In the genomic region with DNA sequence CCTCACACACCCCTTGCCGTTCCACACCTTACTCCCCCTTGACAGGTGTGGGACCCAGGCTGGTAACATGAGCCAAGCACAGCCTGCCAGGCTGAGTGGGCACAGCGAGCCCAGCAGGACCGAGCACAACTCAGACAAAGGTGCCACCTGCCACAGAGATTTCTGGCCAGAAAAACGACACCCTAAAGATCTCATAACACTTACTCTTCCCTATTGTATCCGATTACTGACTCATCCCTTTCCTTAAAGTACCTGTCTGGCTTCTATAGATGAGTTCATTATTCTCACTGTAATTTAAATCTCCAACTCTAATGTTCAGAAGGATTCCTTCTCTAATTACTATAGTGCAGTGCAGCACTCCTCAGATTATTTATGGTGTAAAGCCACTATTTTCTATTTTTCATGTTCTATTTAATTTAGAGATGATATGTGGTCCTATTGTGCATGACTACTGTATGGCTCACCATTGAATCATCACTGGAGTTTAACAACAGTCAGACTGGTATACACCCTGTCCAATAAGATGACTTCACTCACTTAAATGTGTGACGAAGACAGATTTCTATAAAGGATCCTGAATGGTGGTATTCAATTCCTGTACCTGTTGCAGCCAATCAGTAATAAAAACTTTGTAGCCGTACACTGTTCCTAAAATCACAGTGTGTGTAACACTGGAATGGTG, we compare ENCODE assay signal across 15 cellular contexts. TPM values are rescaled to one million over a fixed set of nuclear protein-coding genes. Genes with fewer than 3 reads are reported as not detected.
DNase-seq lines count a peak whose midpoint lies in the region; ATAC-seq and TF ChIP-seq lines count a peak whose summit lies in the region.
"Had no signal": no experiment of that assay in that cellular context is flagged by ENCODE, and none has a peak within 500 bp of the region (broad histone marks: within the 10 kb centered on the region; RNA-seq: fewer than 3 reads in every experiment).

No MANE protein-coding gene starts in this region.

- H3K36me3 Mint-ChIP-seq in progenitor cell of endocrine pancreas (ENCODE audit: insufficient read depth) = peaks cover 4% of the 10 kb centered on the region
- H3K36me3 Mint-ChIP-seq: activated naive CD4-positive, alpha-beta T cell treated with anti-CD3 and anti-CD28 coated beads, Interleukin-2, amount 50 U/mL, for 72 hours; stimulated activated memory B cell treated with anti-CD40 and anti-IgM and Interleukin-4, amounts not matched to agents 10 μg/mL and 1 μg/mL and 100 μg/mL, for 72 hours had no signal

- no peak overlapping the region for H3K9ac ChIP-seq in smooth muscle cell (ENCODE audit: low read depth)

- H3K27me3 Mint-ChIP-seq in progenitor cell of endocrine pancreas = no peaks in the 10 kb centered on the region

- no peak overlapping the region for H3K27ac Mint-ChIP-seq in progenitor cell of endocrine pancreas
- H3K27ac Mint-ChIP-seq: nephron progenitor cell; stimulated activated memory B cell treated with anti-CD40 and anti-IgM and Interleukin-4, amounts not matched to agents 10 μg/mL and 1 μg/mL and 100 μg/mL, for 72 hours had no signal

- no peak overlapping the region for H3K4me2 ChIP-seq in smooth muscle cell

- no peak overlapping the region for H3K4me3 Mint-ChIP-seq in progenitor cell of endocrine pancreas (ENCODE audit: low read depth)
- H3K4me3 Mint-ChIP-seq: nephron progenitor cell; stimulated activated memory B cell treated with anti-CD40 and anti-IgM and Interleukin-4, amounts not matched to agents 10 μg/mL and 1 μg/mL and 100 μg/mL, for 72 hours had no signal

- TF ChIP-seq CTCF in smooth muscle cell (IDR thresholded peaks at IDR 0.05; ENCODE audit: borderline replicate concordance, insufficient read depth, poor library complexity, severe bottlenecking) (no peak), progenitor cell of endocrine pancreas (IDR thresholded peaks at IDR 0.05; ENCODE audit: unreplicated experiment) (no peak)

- ATAC-seq in HG02885 (IDR thresholded peaks at IDR 0.05; ENCODE audit: poor library complexity, unreplicated experiment) = no peak
- ATAC-seq: activated naive CD4-positive, alpha-beta T cell treated with anti-CD3 and anti-CD28 coated beads, Interleukin-2, amount 50 U/mL, for 72 hours; stimulated activated memory B cell treated with anti-CD40 and anti-IgM and Interleukin-4, amounts not matched to agents 10 μg/mL and 1 μg/mL and 100 μg/mL, for 72 hours had no signal

- H3K9me3 Mint-ChIP-seq in progenitor cell of endocrine pancreas (ENCODE audit: low read depth) = peaks cover 15% of the 10 kb centered on the region
- H3K9me3 Mint-ChIP-seq: activated naive CD4-positive, alpha-beta T cell treated with anti-CD3 and anti-CD28 coated beads, Interleukin-2, amount 50 U/mL, for 72 hours had no signal

- no peaks in the 10 kb centered on the region for H3K79me2 ChIP-seq in smooth muscle cell (ENCODE audit: low read depth)

- H3K4me1 Mint-ChIP-seq in progenitor cell of endocrine pancreas (ENCODE audit: low read depth) = no peaks in the 10 kb centered on the region
- H3K4me1 Mint-ChIP-seq: nephron progenitor cell; stimulated activated memory B cell treated with anti-CD40 and anti-IgM and Interleukin-4, amounts not matched to agents 10 μg/mL and 1 μg/mL and 100 μg/mL, for 72 hours had no signal

- no peaks in the 10 kb centered on the region for H4K20me1 ChIP-seq in smooth muscle cell (ENCODE audit: low read depth)

- H3K36me3 ChIP-seq in esophagus (ENCODE audit: control insufficient read depth in 2 of 2, insufficient read depth in 2 of 2, low read length in 1 of 2) (no peaks in the 10 kb centered on the region), smooth muscle cell (ENCODE audit: low read depth) (no peaks in the 10 kb centered on the region)

- H2AFZ ChIP-seq in smooth muscle cell (ENCODE audit: low read depth) = no peak overlapping the region

- H3K27ac ChIP-seq in esophagus (ENCODE audit: low read depth in 2 of 2, low read length in 1 of 2) (peak overlapping the region; percentile 79 to 83), smooth muscle cell (ENCODE audit: low read depth) (peak overlapping the region; percentile 16)

- no peaks in the 10 kb centered on the region for H3K27me3 ChIP-seq in esophagus (ENCODE audit: control insufficient read depth in 1 of 2, insufficient read depth in 2 of 2, low read length in 2 of 2)
- H3K27me3 ChIP-seq in smooth muscle cell (ENCODE audit: low read depth) = no peaks in the 10 kb centered on the region

- DNase-seq in NCI-H510A treated with DMSO at 0.1 percent for 48 hours (lab: John Stamatoyannopoulos, UW) (peak; percentile 14), NCI-H510A (lab: John Stamatoyannopoulos, UW) (no peak), NCI-H524 (lab: John Stamatoyannopoulos, UW) (peak; percentile 16 to 79), smooth muscle cell (lab: John Stamatoyannopoulos, UW; ENCODE audit: unreplicated experiment) (no peak), progenitor cell of endocrine pancreas (ENCODE audit: low spot score, unreplicated experiment) (no peak)
- no peak for DNase-seq in activated naive CD4-positive, alpha-beta T cell (lab: John Stamatoyannopoulos, UW)
- DNase-seq: activated CD4-positive, alpha-beta T cell treated with anti-CD3 and anti-CD28 coated beads, Interleukin-2, amount 50 U/mL, for 48 hours; GDM1; NCI-H82; nephron progenitor cell; T-helper 1 cell had no signal

- WGBS in esophagus, 2 donors = 53 to 60% methylated on average over 7 of the region's 7 CpGs
- WGBS in smooth muscle cell (ENCODE audit: low lambda C conversion rate) = 60% methylated on average over 7 of the region's 7 CpGs

- no peaks in the 10 kb centered on the region for H3F3A ChIP-seq in smooth muscle cell (ENCODE audit: low read depth)

- H3K4me1 ChIP-seq in esophagus (ENCODE audit: control insufficient read depth in 2 of 2, insufficient read depth in 2 of 2, low read length in 1 of 2) = peaks cover 0 to 12% of the 10 kb centered on the region in 2 donors
- H3K4me1 ChIP-seq in smooth muscle cell (ENCODE audit: low read depth) = no peaks in the 10 kb centered on the region

- H3K4me3 ChIP-seq in esophagus (ENCODE audit: low read depth in 1 of 2, low read length in 2 of 2) = no peak overlapping the region
- no peak overlapping the region for H3K4me3 ChIP-seq in smooth muscle cell

- H3K9me3 ChIP-seq in esophagus (ENCODE audit: control insufficient read depth in 2 of 2, insufficient read depth in 1 of 2, low read depth in 1 of 2, low read length in 1 of 2) (no peaks in the 10 kb centered on the region), smooth muscle cell (replicated peaks; ENCODE audit: low read depth) (no peaks in the 10 kb centered on the region)

RNA-seq across cellular contexts. Expression of gene SYTL5, which starts 7.6 kb away (rescaled TPM):
- polyA plus RNA-seq in esophagus (1 to 10 TPM; 3.0 TPM), smooth muscle cell (0.27 and 1.4 TPM in 2 replicates)
- total RNA-seq in smooth muscle cell (1.9 and 2.3 TPM in 2 replicates), progenitor cell of endocrine pancreas (8.8 and 9.7 TPM in 2 replicates)
- total RNA-seq: activated naive CD4-positive, alpha-beta T cell treated with anti-CD3 and anti-CD28 coated beads, Interleukin-2, amount 50 U/mL, for 72 hours had no signal

Comparison
In these comparisons a context has a peak if more than half of its experiments do, and no peak if none do; other contexts are left out.
1. DNase-seq: peak in NCI-H510A treated with DMSO at 0.1 percent for 48 hours (single experiment) and NCI-H524 (2 of 2); none in NCI-H510A (single experiment), smooth muscle cell (single experiment), progenitor cell of endocrine pancreas (single experiment) and activated naive CD4-positive, alpha-beta T cell (0 of 4).